Comparison of ENCODE assay signal across 21 cellular contexts in the genomic region with DNA sequence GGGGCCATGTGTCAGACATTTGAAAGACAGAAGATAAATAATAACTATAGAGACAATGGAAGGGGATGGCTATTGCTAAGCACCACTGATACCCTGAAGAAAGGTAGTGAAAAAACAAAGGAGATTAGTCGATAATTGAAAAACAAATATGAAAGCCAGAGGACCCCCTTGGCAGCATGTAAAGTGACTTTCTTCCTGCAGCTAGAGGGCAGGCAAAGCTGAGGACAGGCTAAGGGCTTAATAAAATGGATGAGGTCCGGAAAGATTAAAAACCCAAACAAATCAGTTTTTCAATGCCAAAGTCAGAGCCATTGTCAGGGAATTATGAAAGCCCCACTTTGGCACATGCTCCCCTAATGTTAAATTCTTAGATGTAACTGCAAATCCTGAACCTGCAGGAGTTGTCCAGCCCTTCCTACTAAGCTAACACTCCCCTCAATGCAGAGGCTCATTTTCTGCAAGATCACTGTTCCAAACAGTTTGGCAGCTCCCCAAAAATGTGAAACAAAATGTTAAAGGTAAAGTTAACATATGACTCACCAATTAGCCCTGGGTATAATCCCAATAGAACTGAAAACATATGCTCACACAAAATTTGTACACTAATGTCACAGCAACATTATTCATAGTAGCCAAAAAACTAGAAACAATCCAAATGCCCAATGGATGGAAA.
DNase-seq lines count a peak whose midpoint lies in the region; ATAC-seq and TF ChIP-seq lines count a peak whose summit lies in the region.
"Had no signal": no experiment of that assay in that cellular context is flagged by ENCODE, and none has a peak within 500 bp of the region (broad histone marks: within the 10 kb centered on the region; RNA-seq: fewer than 3 reads in every experiment).

No MANE protein-coding gene starts in this region.

- DNase-seq in G401 (ENCODE audit: low spot score) (peak; percentile 15), NCI-H2171 (lab: John Stamatoyannopoulos, UW) (peak; percentile 27), astrocyte of the spinal cord (ENCODE audit: low read depth, low spot score) (peak; percentile 45), iPS-NIHi7 (ENCODE audit: extremely low spot score) (peak; percentile 12), Right ventricle myocardium inferior (ENCODE audit: missing footprints) (no peak), NOMO-1 (lab: John Stamatoyannopoulos, UW; ENCODE audit: unreplicated experiment in 2 of 2) (no peak)
- no peak for DNase-seq in activated CD4-positive, alpha-beta T cell treated with anti-CD3 and anti-CD28 coated beads for 36 hours
- DNase-seq: activated CD4-positive, alpha-beta T cell treated with anti-CD3 and anti-CD28 coated beads, Interleukin-2, amount 50 U/mL, for 48 hours; activated CD8-positive, alpha-beta memory T cell treated with anti-CD3 and anti-CD28 coated beads, Interleukin-2, amount 50 U/mL, for 48 hours; activated naive CD8-positive, alpha-beta T cell treated with anti-CD3 and anti-CD28 coated beads for 36 hours; CD4-positive, CD25-positive, alpha-beta regulatory T cell; dermis blood vessel endothelial cell; DMS153; left ventricle myocardium superior; NCI-H187 treated with DMSO at 0.1 percent for 48 hours; testis had no signal

- no peak for ATAC-seq in Right ventricle myocardium inferior
- ATAC-seq in activated CD4-positive, alpha-beta T cell treated with anti-CD3 and anti-CD28 coated beads for 36 hours: no peak
- ATAC-seq: left ventricle myocardium superior; stimulated activated memory B cell treated with anti-CD40 and anti-IgM and Interleukin-4, amounts not matched to agents 10 μg/mL and 1 μg/mL and 100 μg/mL, for 72 hours had no signal

- POLR2A ChIA-PET in activated CD4-positive, alpha-beta T cell treated with anti-CD3 and anti-CD28 coated beads for 36 hours (lab: Charles Lee): no interaction called here

- H3K36me3 Mint-ChIP-seq in activated CD4-positive, alpha-beta T cell treated with anti-CD3 and anti-CD28 coated beads for 36 hours (ENCODE audit: low read depth): no peaks in the 10 kb centered on the region
- H3K36me3 Mint-ChIP-seq: activated naive CD8-positive, alpha-beta T cell treated with anti-CD3 and anti-CD28 coated beads for 36 hours; CD4-positive, CD25-positive, alpha-beta regulatory T cell; stimulated activated memory B cell treated with anti-CD40 and anti-IgM and Interleukin-4, amounts not matched to agents 10 μg/mL and 1 μg/mL and 100 μg/mL, for 72 hours had no signal

- CTCF ChIA-PET in activated CD4-positive, alpha-beta T cell treated with anti-CD3 and anti-CD28 coated beads for 36 hours (lab: Charles Lee): interaction anchor here (0.6 kb wide), 2 partner anchors 9 to 1198 kb away, joined by 3 read pairs; no protein-coding TSS in a partner anchor

- H3K4me3 Mint-ChIP-seq in activated CD4-positive, alpha-beta T cell treated with anti-CD3 and anti-CD28 coated beads for 36 hours: no peak overlapping the region
- H3K4me3 Mint-ChIP-seq: activated naive CD8-positive, alpha-beta T cell treated with anti-CD3 and anti-CD28 coated beads for 36 hours; CD4-positive, CD25-positive, alpha-beta regulatory T cell; stimulated activated memory B cell treated with anti-CD40 and anti-IgM and Interleukin-4, amounts not matched to agents 10 μg/mL and 1 μg/mL and 100 μg/mL, for 72 hours; T-helper 2 cell treated with Interferon-gamma antibody and Interleukin-4, amounts not matched to agents 5 μg/mL and 100 μg/mL, for 36 hours had no signal

- no peaks in the 10 kb centered on the region for H3K27me3 Mint-ChIP-seq in activated CD4-positive, alpha-beta T cell treated with anti-CD3 and anti-CD28 coated beads for 36 hours
- H3K27me3 Mint-ChIP-seq: activated naive CD8-positive, alpha-beta T cell treated with anti-CD3 and anti-CD28 coated beads for 36 hours; CD4-positive, CD25-positive, alpha-beta regulatory T cell; stimulated activated memory B cell treated with anti-CD40 and anti-IgM and Interleukin-4, amounts not matched to agents 10 μg/mL and 1 μg/mL and 100 μg/mL, for 72 hours had no signal

- intact Hi-C loops in Right ventricle myocardium inferior (cut with DNase I): no loop called here
- intact Hi-C loops in activated CD4-positive, alpha-beta T cell treated with anti-CD3 and anti-CD28 coated beads for 36 hours (cut with DNase I, micrococcal nuclease): no loop called here

- in situ Hi-C loops in G401 (cut with HindIII; ENCODE audit: low sequenced_read_pairs) (no loop called here), astrocyte of the spinal cord (cut with HindIII; ENCODE audit: low sequenced_read_pairs) (no loop called here)

- H3K4me1 Mint-ChIP-seq in activated CD4-positive, alpha-beta T cell treated with anti-CD3 and anti-CD28 coated beads for 36 hours: no peaks in the 10 kb centered on the region
- H3K4me1 Mint-ChIP-seq: activated naive CD8-positive, alpha-beta T cell treated with anti-CD3 and anti-CD28 coated beads for 36 hours; CD4-positive, CD25-positive, alpha-beta regulatory T cell; stimulated activated memory B cell treated with anti-CD40 and anti-IgM and Interleukin-4, amounts not matched to agents 10 μg/mL and 1 μg/mL and 100 μg/mL, for 72 hours had no signal

- TF ChIP-seq CTCF in astrocyte of the spinal cord (IDR thresholded peaks at IDR 0.05; ENCODE audit: low read depth, low read length): no peak

- H3K4me3 ChIP-seq in astrocyte of the spinal cord (ENCODE audit: low read depth, low read length): no peak overlapping the region
- H3K4me3 ChIP-seq: SK-N-MC, testis, vagina had no signal

- no peak overlapping the region for H3K27ac Mint-ChIP-seq in activated CD4-positive, alpha-beta T cell treated with anti-CD3 and anti-CD28 coated beads for 36 hours
- H3K27ac Mint-ChIP-seq: activated naive CD8-positive, alpha-beta T cell treated with anti-CD3 and anti-CD28 coated beads for 36 hours; activated T-helper 2 cell treated with anti-CD3 and anti-CD28 coated beads, Interferon-gamma antibody, Interleukin-2, Interleukin-4, amounts not matched to agents 10 μg/mL and 5 μg/mL and 100 μg/mL, durations not matched to agents 14 hours and 24 hours and 36 hours; CD4-positive, CD25-positive, alpha-beta regulatory T cell; stimulated activated memory B cell treated with anti-CD40 and anti-IgM and Interleukin-4, amounts not matched to agents 10 μg/mL and 1 μg/mL and 100 μg/mL, for 72 hours; T-helper 2 cell treated with Interferon-gamma antibody and Interleukin-4, amounts not matched to agents 5 μg/mL and 100 μg/mL, for 36 hours had no signal

- no peaks in the 10 kb centered on the region for H3K9me3 Mint-ChIP-seq in activated CD4-positive, alpha-beta T cell treated with anti-CD3 and anti-CD28 coated beads for 36 hours (ENCODE audit: low read depth)
- H3K9me3 Mint-ChIP-seq: activated naive CD8-positive, alpha-beta T cell treated with anti-CD3 and anti-CD28 coated beads for 36 hours had no signal

Comparison
In these comparisons a context has a peak if more than half of its experiments do, and no peak if none do; other contexts are left out.
1. DNase-seq: peak in G401 (single experiment), NCI-H2171 (single experiment), astrocyte of the spinal cord (single experiment) and iPS-NIHi7 (single experiment); none in Right ventricle myocardium inferior (single experiment), NOMO-1 (0 of 2) and activated CD4-positive, alpha-beta T cell treated with anti-CD3 and anti-CD28 coated beads for 36 hours (single experiment).